Comparison of ENCODE assay signal across 1 cellular context in the genomic region with DNA sequence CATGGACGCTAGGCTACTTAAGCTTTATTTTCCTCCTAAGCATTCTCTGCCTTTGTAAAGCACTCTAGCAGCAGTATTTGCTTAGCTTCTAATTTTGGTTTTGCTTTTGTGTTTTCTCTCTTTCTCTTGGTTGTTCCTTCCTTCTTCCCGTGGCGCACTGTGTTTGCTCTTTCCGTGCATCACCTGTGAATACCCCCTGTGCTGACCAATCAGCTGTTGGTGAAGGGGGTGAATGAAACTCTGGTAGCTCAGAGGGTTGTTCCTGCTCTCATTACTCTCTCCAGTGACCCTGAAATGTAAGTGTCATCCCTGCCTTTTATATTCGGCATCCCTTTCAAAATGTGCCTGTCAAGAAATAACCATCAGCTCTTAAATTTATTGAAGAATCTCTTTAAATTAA.
TF ChIP-seq lines count a peak whose summit lies in the region.

No MANE protein-coding gene starts in this region.

TF ChIP-seq in GM23338, 12 proteins besides CTCF, POLR2A, EP300 and RAD21 (continued from another document):
- TF ChIP-seq, protein P1, sequence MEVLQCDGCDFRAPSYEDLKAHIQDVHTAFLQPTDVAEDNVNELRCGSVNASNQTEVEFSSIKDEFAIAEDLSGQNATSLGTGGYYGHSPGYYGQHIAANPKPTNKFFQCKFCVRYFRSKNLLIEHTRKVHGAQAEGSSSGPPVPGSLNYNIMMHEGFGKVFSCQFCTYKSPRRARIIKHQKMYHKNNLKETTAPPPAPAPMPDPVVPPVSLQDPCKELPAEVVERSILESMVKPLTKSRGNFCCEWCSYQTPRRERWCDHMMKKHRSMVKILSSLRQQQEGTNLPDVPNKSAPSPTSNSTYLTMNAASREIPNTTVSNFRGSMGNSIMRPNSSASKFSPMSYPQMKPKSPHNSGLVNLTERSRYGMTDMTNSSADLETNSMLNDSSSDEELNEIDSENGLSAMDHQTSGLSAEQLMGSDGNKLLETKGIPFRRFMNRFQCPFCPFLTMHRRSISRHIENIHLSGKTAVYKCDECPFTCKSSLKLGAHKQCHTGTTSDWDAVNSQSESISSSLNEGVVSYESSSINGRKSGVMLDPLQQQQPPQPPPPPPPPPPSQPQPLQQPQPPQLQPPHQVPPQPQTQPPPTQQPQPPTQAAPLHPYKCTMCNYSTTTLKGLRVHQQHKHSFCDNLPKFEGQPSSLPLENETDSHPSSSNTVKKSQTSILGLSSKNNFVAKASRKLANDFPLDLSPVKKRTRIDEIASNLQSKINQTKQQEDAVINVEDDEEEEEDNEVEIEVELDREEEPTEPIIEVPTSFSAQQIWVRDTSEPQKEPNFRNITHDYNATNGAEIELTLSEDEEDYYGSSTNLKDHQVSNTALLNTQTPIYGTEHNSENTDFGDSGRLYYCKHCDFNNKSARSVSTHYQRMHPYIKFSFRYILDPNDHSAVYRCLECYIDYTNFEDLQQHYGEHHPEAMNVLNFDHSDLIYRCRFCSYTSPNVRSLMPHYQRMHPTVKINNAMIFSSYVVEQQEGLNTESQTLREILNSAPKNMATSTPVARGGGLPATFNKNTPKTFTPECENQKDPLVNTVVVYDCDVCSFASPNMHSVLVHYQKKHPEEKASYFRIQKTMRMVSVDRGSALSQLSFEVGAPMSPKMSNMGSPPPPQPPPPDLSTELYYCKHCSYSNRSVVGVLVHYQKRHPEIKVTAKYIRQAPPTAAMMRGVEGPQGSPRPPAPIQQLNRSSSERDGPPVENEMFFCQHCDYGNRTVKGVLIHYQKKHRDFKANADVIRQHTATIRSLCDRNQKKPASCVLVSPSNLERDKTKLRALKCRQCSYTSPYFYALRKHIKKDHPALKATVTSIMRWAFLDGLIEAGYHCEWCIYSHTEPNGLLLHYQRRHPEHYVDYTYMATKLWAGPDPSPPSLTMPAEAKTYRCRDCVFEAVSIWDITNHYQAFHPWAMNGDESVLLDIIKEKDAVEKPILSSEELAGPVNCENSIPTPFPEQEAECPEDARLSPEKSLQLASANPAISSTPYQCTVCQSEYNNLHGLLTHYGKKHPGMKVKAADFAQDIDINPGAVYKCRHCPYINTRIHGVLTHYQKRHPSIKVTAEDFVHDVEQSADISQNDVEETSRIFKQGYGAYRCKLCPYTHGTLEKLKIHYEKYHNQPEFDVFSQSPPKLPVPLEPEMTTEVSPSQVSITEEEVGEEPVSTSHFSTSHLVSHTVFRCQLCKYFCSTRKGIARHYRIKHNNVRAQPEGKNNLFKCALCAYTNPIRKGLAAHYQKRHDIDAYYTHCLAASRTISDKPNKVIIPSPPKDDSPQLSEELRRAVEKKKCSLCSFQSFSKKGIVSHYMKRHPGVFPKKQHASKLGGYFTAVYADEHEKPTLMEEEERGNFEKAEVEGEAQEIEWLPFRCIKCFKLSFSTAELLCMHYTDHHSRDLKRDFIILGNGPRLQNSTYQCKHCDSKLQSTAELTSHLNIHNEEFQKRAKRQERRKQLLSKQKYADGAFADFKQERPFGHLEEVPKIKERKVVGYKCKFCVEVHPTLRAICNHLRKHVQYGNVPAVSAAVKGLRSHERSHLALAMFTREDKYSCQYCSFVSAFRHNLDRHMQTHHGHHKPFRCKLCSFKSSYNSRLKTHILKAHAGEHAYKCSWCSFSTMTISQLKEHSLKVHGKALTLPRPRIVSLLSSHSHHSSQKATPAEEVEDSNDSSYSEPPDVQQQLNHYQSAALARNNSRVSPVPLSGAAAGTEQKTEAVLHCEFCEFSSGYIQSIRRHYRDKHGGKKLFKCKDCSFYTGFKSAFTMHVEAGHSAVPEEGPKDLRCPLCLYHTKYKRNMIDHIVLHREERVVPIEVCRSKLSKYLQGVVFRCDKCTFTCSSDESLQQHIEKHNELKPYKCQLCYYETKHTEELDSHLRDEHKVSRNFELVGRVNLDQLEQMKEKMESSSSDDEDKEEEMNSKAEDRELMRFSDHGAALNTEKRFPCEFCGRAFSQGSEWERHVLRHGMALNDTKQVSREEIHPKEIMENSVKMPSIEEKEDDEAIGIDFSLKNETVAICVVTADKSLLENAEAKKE (CRISPR knock-in tag; IDR thresholded peaks at IDR 0.05): no peak
- no peak for TF ChIP-seq EZH2phosphoT487 (IDR thresholded peaks at IDR 0.05; ENCODE audit: unreplicated experiment)
- no peak for TF ChIP-seq ZNF114 (CRISPR knock-in tag; IDR thresholded peaks at IDR 0.05)
- TF ChIP-seq STAT1 (IDR thresholded peaks at IDR 0.05; ENCODE audit: unreplicated experiment): no peak
- TF ChIP-seq, protein P2, sequence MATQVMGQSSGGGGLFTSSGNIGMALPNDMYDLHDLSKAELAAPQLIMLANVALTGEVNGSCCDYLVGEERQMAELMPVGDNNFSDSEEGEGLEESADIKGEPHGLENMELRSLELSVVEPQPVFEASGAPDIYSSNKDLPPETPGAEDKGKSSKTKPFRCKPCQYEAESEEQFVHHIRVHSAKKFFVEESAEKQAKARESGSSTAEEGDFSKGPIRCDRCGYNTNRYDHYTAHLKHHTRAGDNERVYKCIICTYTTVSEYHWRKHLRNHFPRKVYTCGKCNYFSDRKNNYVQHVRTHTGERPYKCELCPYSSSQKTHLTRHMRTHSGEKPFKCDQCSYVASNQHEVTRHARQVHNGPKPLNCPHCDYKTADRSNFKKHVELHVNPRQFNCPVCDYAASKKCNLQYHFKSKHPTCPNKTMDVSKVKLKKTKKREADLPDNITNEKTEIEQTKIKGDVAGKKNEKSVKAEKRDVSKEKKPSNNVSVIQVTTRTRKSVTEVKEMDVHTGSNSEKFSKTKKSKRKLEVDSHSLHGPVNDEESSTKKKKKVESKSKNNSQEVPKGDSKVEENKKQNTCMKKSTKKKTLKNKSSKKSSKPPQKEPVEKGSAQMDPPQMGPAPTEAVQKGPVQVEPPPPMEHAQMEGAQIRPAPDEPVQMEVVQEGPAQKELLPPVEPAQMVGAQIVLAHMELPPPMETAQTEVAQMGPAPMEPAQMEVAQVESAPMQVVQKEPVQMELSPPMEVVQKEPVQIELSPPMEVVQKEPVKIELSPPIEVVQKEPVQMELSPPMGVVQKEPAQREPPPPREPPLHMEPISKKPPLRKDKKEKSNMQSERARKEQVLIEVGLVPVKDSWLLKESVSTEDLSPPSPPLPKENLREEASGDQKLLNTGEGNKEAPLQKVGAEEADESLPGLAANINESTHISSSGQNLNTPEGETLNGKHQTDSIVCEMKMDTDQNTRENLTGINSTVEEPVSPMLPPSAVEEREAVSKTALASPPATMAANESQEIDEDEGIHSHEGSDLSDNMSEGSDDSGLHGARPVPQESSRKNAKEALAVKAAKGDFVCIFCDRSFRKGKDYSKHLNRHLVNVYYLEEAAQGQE (IDR thresholded peaks at IDR 0.05; ENCODE audit: unreplicated experiment): no peak
- TF ChIP-seq CREB1 (CRISPR knock-in tag; IDR thresholded peaks at IDR 0.05; ENCODE audit: low read depth): no peak
- no peak for TF ChIP-seq NANOG (IDR thresholded peaks at IDR 0.05; ENCODE audit: borderline replicate concordance)
